32 cellular contexts compared by ENCODE assay signal in genomic region chr18:12933323-12933722, GRCh38.
"Had no signal": no experiment of that assay in that cellular context is flagged by ENCODE, and none has a peak within 500 bp of the region (broad histone marks: within the 10 kb centered on the region; RNA-seq: fewer than 3 reads in every experiment).

No MANE protein-coding gene starts in this region.

- H3K27me3 Mint-ChIP-seq: activated CD4-positive, alpha-beta T cell treated with anti-CD3 and anti-CD28 coated beads for 36 hours; activated CD4-positive, alpha-beta T cell treated with anti-CD3 and anti-CD28 coated beads, Interleukin-2, amount 10 ng/mL, durations not matched to agents 7 days and 5 days; activated naive CD4-positive, alpha-beta T cell treated with anti-CD3 and anti-CD28 coated beads, Interleukin-2, amount 50 U/mL, for 24 hours had no signal

- ATAC-seq: activated CD4-positive, alpha-beta T cell treated with anti-CD3 and anti-CD28 coated beads for 36 hours; activated CD4-positive, CD25-positive, alpha-beta regulatory T cell treated with anti-CD3 and anti-CD28 coated beads, Interleukin-2, amount 50 U/mL, for 24 hours; activated CD8-positive, alpha-beta T cell treated with anti-CD3 and anti-CD28 coated beads, Interleukin-2, amount 10 ng/mL, durations not matched to agents 7 days and 5 days; WTC11 had no signal

- H3K36me3 ChIP-seq: ascending aorta, SJCRH30 had no signal

- H3K4me3 ChIP-seq: ascending aorta, SJCRH30, SK-N-MC had no signal

- FAIRE-seq: TTC549 had no signal

- DNase-seq: activated CD4-positive, alpha-beta T cell treated with anti-CD3 and anti-CD28 coated beads for 36 hours; activated CD4-positive, alpha-beta T cell treated with anti-CD3 and anti-CD28 coated beads, Interleukin-2, amount 10 ng/mL, durations not matched to agents 7 days and 5 days; activated CD4-positive, alpha-beta T cell treated with anti-CD3 and anti-CD28 coated beads, Interleukin-2, amount 50 U/mL, for 48 hours; activated CD8-positive, alpha-beta T cell treated with anti-CD3 and anti-CD28 coated beads, Interleukin-2, amount 10 ng/mL, durations not matched to agents 7 days and 5 days; activated gamma-delta T cell; activated naive CD4-positive, alpha-beta T cell treated with Interleukin-2 at 50 U/mL for 16 hours; activated naive CD8-positive, alpha-beta T cell treated with anti-CD3 and anti-CD28 coated beads, Interleukin-2, amount 10 ng/mL, durations not matched to agents 7 days and 5 days; activated T-cell treated with anti-CD3 and anti-CD28 coated beads, Interleukin-2, amount 50 U/mL, for 24 hours; amygdala; caudate nucleus; cerebellar nuclear complex; NCI-H1092 treated with DMSO at 0.1 percent for 48 hours; NCI-H1417; NCI-H146; NCI-H187; NCI-H2029 treated with DMSO at 0.1 percent for 48 hours; NCI-H2107; NCI-H2171; NCI-H510A; NCI-H526; NCI-H748 treated with DMSO at 0.1 percent for 48 hours; NK-92 treated with Interleukin-12 subunit alpha and Interleukin-12 subunit beta, amount 100 ng/mL, for 24 hours; SHP77; SJCRH30; T1000 had no signal

- H3K9me3 Mint-ChIP-seq: activated CD4-positive, alpha-beta T cell treated with anti-CD3 and anti-CD28 coated beads, Interleukin-2, amount 10 ng/mL, durations not matched to agents 7 days and 5 days; activated naive CD4-positive, alpha-beta T cell treated with anti-CD3 and anti-CD28 coated beads, Interleukin-2, amount 50 U/mL, for 24 hours; activated naive CD8-positive, alpha-beta T cell treated with anti-CD3 and anti-CD28 coated beads, Interleukin-2, amount 10 ng/mL, durations not matched to agents 7 days and 5 days; activated T-cell treated with anti-CD3 and anti-CD28 coated beads, Interleukin-2, amount 50 U/mL, for 24 hours; activated T-helper 2 cell treated with anti-CD3 and anti-CD28 coated beads, Interferon-gamma antibody, Interleukin-2, Interleukin-4, amounts not matched to agents 10 μg/mL and 5 μg/mL and 100 μg/mL, durations not matched to agents 14 hours and 24 hours and 36 hours; WTC11 had no signal

- H3K4me3 Mint-ChIP-seq: activated CD4-positive, alpha-beta T cell treated with anti-CD3 and anti-CD28 coated beads for 36 hours; activated CD4-positive, alpha-beta T cell treated with anti-CD3 and anti-CD28 coated beads, Interleukin-2, amount 10 ng/mL, durations not matched to agents 7 days and 5 days; activated CD8-positive, alpha-beta T cell treated with anti-CD3 and anti-CD28 coated beads, Interleukin-2, amount 10 ng/mL, durations not matched to agents 7 days and 5 days; activated naive CD4-positive, alpha-beta T cell treated with anti-CD3 and anti-CD28 coated beads, Interleukin-2, amount 50 U/mL, for 24 hours; activated naive CD8-positive, alpha-beta T cell treated with anti-CD3 and anti-CD28 coated beads, Interleukin-2, amount 10 ng/mL, durations not matched to agents 7 days and 5 days; activated T-cell treated with anti-CD3 and anti-CD28 coated beads, Interleukin-2, amount 50 U/mL, for 24 hours; WTC11 had no signal

- H3K4me1 ChIP-seq: ascending aorta, SJCRH30 had no signal

- H3K27ac ChIP-seq: ascending aorta, SJCRH30, SK-N-MC had no signal

- H3K9me3 ChIP-seq: ascending aorta, SJCRH30 had no signal

- H3K27ac Mint-ChIP-seq: activated CD4-positive, alpha-beta T cell treated with anti-CD3 and anti-CD28 coated beads for 36 hours; activated CD4-positive, alpha-beta T cell treated with anti-CD3 and anti-CD28 coated beads, Interleukin-2, amount 10 ng/mL, durations not matched to agents 7 days and 5 days; activated CD8-positive, alpha-beta T cell treated with anti-CD3 and anti-CD28 coated beads, Interleukin-2, amount 10 ng/mL, durations not matched to agents 7 days and 5 days; activated naive CD4-positive, alpha-beta T cell treated with anti-CD3 and anti-CD28 coated beads, Interleukin-2, amount 50 U/mL, for 24 hours; activated naive CD8-positive, alpha-beta T cell treated with anti-CD3 and anti-CD28 coated beads, Interleukin-2, amount 10 ng/mL, durations not matched to agents 7 days and 5 days; activated T-cell treated with anti-CD3 and anti-CD28 coated beads, Interleukin-2, amount 50 U/mL, for 24 hours; activated T-helper 2 cell treated with anti-CD3 and anti-CD28 coated beads, Interferon-gamma antibody, Interleukin-2, Interleukin-4, amounts not matched to agents 10 μg/mL and 5 μg/mL and 100 μg/mL, durations not matched to agents 14 hours and 24 hours and 36 hours; WTC11 had no signal

- H3K27me3 ChIP-seq: ascending aorta, SJCRH30 had no signal

- H3K36me3 Mint-ChIP-seq: activated naive CD4-positive, alpha-beta T cell treated with anti-CD3 and anti-CD28 coated beads, Interleukin-2, amount 50 U/mL, for 24 hours; activated naive CD8-positive, alpha-beta T cell treated with anti-CD3 and anti-CD28 coated beads, Interleukin-2, amount 10 ng/mL, durations not matched to agents 7 days and 5 days; WTC11 had no signal
